Comparison of ENCODE assay signal across 20 cellular contexts in genomic region chr10:77896058-77896457, GRCh38.
"Had no signal": no experiment of that assay in that cellular context is flagged by ENCODE, and none has a peak within 500 bp of the region (broad histone marks: within the 10 kb centered on the region; RNA-seq: fewer than 3 reads in every experiment).

No MANE protein-coding gene starts in this region.

- DNase-seq: activated CD4-positive, alpha-beta T cell treated with anti-CD3 and anti-CD28 coated beads, Interleukin-2, amount 50 U/mL, for 4 hours; activated CD4-positive, CD25-positive, alpha-beta regulatory T cell treated with anti-CD3 and anti-CD28 coated beads, Interleukin-2, amount 50 U/mL, for 72 hours; activated gamma-delta T cell; activated T-cell treated with anti-CD3 and anti-CD28 coated beads, Interleukin-2, amount 50 U/mL, for 72 hours; dermis blood vessel endothelial cell; effector memory CD4-positive, alpha-beta T cell; gastrocnemius medialis; head of caudate nucleus; left lung; mucosa of descending colon; naive B cell; pancreas; spleen; stimulated activated CD4-positive, alpha-beta T cell treated with anti-CD3 and anti-CD28 coated beads, Interleukin-4, amount 100 ng/mL, for 4 hours; T-helper 1 cell; T1000 had no signal

- H3K4me3 ChIP-seq: cardiac muscle cell, gastrocnemius medialis, left lung, mucosa of descending colon, pancreas, spleen, thoracic aorta had no signal

- H3K9me3 Mint-ChIP-seq: activated T-cell treated with anti-CD3 and anti-CD28 coated beads, Interleukin-2, amount 50 U/mL, for 72 hours; stimulated activated memory B cell treated with anti-CD40 and anti-IgM and Interleukin-4, amounts not matched to agents 10 μg/mL and 1 μg/mL and 100 μg/mL, for 72 hours had no signal

- H3K36me3 Mint-ChIP-seq: activated naive CD8-positive, alpha-beta T cell; naive B cell; stimulated activated memory B cell treated with anti-CD40 and anti-IgM and Interleukin-4, amounts not matched to agents 10 μg/mL and 1 μg/mL and 100 μg/mL, for 72 hours had no signal

- ATAC-seq: activated T-cell treated with anti-CD3 and anti-CD28 coated beads, Interleukin-2, amount 50 U/mL, for 72 hours; gastrocnemius medialis; left lung; mucosa of descending colon; pancreas; stimulated activated memory B cell treated with anti-CD40 and anti-IgM and Interleukin-4, amounts not matched to agents 10 μg/mL and 1 μg/mL and 100 μg/mL, for 72 hours had no signal

- H3K27ac Mint-ChIP-seq: activated naive CD8-positive, alpha-beta T cell; activated T-cell treated with anti-CD3 and anti-CD28 coated beads, Interleukin-2, amount 50 U/mL, for 72 hours; naive B cell; stimulated activated memory B cell treated with anti-CD40 and anti-IgM and Interleukin-4, amounts not matched to agents 10 μg/mL and 1 μg/mL and 100 μg/mL, for 72 hours had no signal

- FAIRE-seq: pancreas had no signal

- H3K27me3 ChIP-seq: cardiac muscle cell, gastrocnemius medialis, left lung, pancreas had no signal

- H3K4me3 Mint-ChIP-seq: activated naive CD8-positive, alpha-beta T cell; activated T-cell treated with anti-CD3 and anti-CD28 coated beads, Interleukin-2, amount 50 U/mL, for 72 hours; naive B cell; stimulated activated memory B cell treated with anti-CD40 and anti-IgM and Interleukin-4, amounts not matched to agents 10 μg/mL and 1 μg/mL and 100 μg/mL, for 72 hours had no signal

- H3K4me1 Mint-ChIP-seq: naive B cell; stimulated activated memory B cell treated with anti-CD40 and anti-IgM and Interleukin-4, amounts not matched to agents 10 μg/mL and 1 μg/mL and 100 μg/mL, for 72 hours had no signal

- H3K9me3 ChIP-seq: gastrocnemius medialis, left lung, mucosa of descending colon, pancreas, spleen, thoracic aorta had no signal

- H3K27ac ChIP-seq: cardiac muscle cell, gastrocnemius medialis, left lung, pancreas, spleen, thoracic aorta had no signal

- H3K27me3 Mint-ChIP-seq: activated naive CD8-positive, alpha-beta T cell had no signal

- H3K36me3 ChIP-seq: cardiac muscle cell, gastrocnemius medialis, left lung, pancreas, spleen, thoracic aorta had no signal
